ENCODE assay signal across 1 cellular context in the genomic region with DNA sequence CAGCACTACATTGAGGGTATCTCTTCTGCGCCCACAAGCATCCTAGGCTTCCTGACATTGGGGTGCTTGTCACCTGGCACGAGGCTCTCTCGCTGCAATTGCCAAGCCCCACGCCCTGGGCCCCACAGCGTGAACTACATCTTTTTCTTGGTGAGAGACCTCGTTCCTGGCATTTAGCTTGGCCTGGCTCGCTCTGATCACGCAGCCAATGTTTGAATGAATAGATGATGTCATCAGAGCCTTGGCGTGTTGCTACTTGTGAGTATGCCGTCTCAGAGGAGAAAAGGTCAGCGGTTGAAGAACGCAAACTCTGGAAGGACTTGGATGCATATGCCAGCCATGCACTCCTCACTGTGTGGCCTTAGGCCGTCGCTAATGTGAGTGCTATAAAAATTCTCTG.
TF ChIP-seq lines count a peak whose summit lies in the region.

No MANE protein-coding gene starts in this region.

TF ChIP-seq in IMR-90, 13 proteins besides CTCF, POLR2A, EP300 and RAD21 (continued from another document):
- TF ChIP-seq, protein P1, sequence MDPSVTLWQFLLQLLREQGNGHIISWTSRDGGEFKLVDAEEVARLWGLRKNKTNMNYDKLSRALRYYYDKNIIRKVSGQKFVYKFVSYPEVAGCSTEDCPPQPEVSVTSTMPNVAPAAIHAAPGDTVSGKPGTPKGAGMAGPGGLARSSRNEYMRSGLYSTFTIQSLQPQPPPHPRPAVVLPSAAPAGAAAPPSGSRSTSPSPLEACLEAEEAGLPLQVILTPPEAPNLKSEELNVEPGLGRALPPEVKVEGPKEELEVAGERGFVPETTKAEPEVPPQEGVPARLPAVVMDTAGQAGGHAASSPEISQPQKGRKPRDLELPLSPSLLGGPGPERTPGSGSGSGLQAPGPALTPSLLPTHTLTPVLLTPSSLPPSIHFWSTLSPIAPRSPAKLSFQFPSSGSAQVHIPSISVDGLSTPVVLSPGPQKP (IDR thresholded peaks at IDR 0.05; ENCODE audit: borderline replicate concordance, low read depth, low read length) = no peak
- TF ChIP-seq, protein P2, sequence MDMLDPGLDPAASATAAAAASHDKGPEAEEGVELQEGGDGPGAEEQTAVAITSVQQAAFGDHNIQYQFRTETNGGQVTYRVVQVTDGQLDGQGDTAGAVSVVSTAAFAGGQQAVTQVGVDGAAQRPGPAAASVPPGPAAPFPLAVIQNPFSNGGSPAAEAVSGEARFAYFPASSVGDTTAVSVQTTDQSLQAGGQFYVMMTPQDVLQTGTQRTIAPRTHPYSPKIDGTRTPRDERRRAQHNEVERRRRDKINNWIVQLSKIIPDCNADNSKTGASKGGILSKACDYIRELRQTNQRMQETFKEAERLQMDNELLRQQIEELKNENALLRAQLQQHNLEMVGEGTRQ (IDR thresholded peaks at IDR 0.05; ENCODE audit: low read depth, low read length) = no peak
- no peak for TF ChIP-seq NFE2L2 (IDR thresholded peaks at IDR 0.05; ENCODE audit: low read depth, low read length)
